In genomic region chr14:74409441-74409840, GRCh38 we compare ENCODE assay signal across 1 cellular context.
TF ChIP-seq lines count a peak whose summit lies in the region.

No MANE protein-coding gene starts in this region.

TF ChIP-seq in IMR-90, 13 proteins besides CTCF, POLR2A, EP300 and RAD21 (continued from another document):
- TF ChIP-seq, protein P1, sequence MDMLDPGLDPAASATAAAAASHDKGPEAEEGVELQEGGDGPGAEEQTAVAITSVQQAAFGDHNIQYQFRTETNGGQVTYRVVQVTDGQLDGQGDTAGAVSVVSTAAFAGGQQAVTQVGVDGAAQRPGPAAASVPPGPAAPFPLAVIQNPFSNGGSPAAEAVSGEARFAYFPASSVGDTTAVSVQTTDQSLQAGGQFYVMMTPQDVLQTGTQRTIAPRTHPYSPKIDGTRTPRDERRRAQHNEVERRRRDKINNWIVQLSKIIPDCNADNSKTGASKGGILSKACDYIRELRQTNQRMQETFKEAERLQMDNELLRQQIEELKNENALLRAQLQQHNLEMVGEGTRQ (IDR thresholded peaks at IDR 0.05; ENCODE audit: low read depth, low read length) = no peak
- no peak for TF ChIP-seq MAFK (IDR thresholded peaks at IDR 0.05; ENCODE audit: low read depth, low read length)
- TF ChIP-seq CHD1 (IDR thresholded peaks at IDR 0.05; ENCODE audit: low read depth, low read length) = no peak
- TF ChIP-seq, protein P2, sequence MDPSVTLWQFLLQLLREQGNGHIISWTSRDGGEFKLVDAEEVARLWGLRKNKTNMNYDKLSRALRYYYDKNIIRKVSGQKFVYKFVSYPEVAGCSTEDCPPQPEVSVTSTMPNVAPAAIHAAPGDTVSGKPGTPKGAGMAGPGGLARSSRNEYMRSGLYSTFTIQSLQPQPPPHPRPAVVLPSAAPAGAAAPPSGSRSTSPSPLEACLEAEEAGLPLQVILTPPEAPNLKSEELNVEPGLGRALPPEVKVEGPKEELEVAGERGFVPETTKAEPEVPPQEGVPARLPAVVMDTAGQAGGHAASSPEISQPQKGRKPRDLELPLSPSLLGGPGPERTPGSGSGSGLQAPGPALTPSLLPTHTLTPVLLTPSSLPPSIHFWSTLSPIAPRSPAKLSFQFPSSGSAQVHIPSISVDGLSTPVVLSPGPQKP (IDR thresholded peaks at IDR 0.05; ENCODE audit: borderline replicate concordance, low read depth, low read length) = no peak
